14 cellular contexts compared by ENCODE assay signal in the genomic region with DNA sequence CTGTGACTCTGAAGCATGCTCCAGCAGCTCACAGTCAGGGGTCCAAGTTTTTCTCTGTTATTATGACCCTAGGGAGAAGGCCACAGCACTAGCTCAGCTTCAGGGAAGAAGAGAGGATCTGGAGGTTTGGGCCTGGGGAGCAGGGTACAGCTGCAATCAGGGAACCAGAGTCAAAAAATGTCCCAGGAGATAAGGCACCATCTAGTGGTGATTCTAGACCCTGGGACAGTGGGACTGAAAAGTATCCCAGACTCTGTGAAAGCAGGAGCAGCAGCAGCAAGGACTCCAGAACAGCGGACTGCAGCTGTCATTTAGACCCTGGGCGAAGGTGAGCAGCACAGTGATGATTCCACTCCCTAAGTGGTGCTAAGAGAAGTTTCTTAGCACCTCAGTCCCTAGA.
DNase-seq lines count a peak whose midpoint lies in the region; ATAC-seq and TF ChIP-seq lines count a peak whose summit lies in the region.
"Had no signal": no experiment of that assay in that cellular context is flagged by ENCODE, and none has a peak within 500 bp of the region (broad histone marks: within the 10 kb centered on the region; RNA-seq: fewer than 3 reads in every experiment).

No MANE protein-coding gene starts in this region.

- no peak overlapping the region for H3K9ac ChIP-seq in OCI-LY3 (ENCODE audit: low read length)

- CTCF ChIA-PET in CD4-positive, alpha-beta memory T cell (lab: Charles Lee; ENCODE audit: partially characterized antibody): no interaction called here

- ATAC-seq in heart left ventricle (no peak), left ventricle myocardium superior (no peak), upper lobe of right lung (peak; percentile 49), GM19351 (IDR thresholded peaks at IDR 0.05; ENCODE audit: unreplicated experiment) (no peak)
- no peak for ATAC-seq in stimulated activated naive CD8-positive, alpha-beta T cell treated with anti-CD3 and anti-CD28 coated beads, Interleukin-15, amount 100 ng/mL, for 72 hours
- ATAC-seq: activated T-helper 17 cell treated with anti-CD3 and anti-CD28 coated beads, Interleukin-2, amount 50 U/mL, for 72 hours; natural killer cell had no signal

- POLR2A ChIA-PET in CD4-positive, alpha-beta memory T cell (lab: Charles Lee; ENCODE audit: partially characterized antibody): no interaction called here

- H3K27me3 ChIP-seq in heart left ventricle (no peaks in the 10 kb centered on the region), OCI-LY3 (ENCODE audit: low read depth, low read length) (no peaks in the 10 kb centered on the region), iPS DF 6.9 (ENCODE audit: control insufficient read depth, insufficient read depth, low read length) (no peaks in the 10 kb centered on the region), upper lobe of right lung (no peaks in the 10 kb centered on the region)
- H3K27me3 ChIP-seq in CD4-positive, alpha-beta memory T cell (ENCODE audit: insufficient read depth, low read length): no peaks in the 10 kb centered on the region
- H3K27me3 ChIP-seq: testis had no signal

- H3K4me1 Mint-ChIP-seq in CD4-positive, alpha-beta memory T cell: no peaks in the 10 kb centered on the region
- no peaks in the 10 kb centered on the region for H3K4me1 Mint-ChIP-seq in stimulated activated naive CD8-positive, alpha-beta T cell treated with anti-CD3 and anti-CD28 coated beads, Interleukin-15, amount 100 ng/mL, for 72 hours
- H3K4me1 Mint-ChIP-seq: activated T-helper 17 cell treated with anti-CD3 and anti-CD28 coated beads, Interleukin-2, amount 50 U/mL, for 72 hours; CD14-positive monocyte; natural killer cell had no signal

- no peak overlapping the region for H3K27ac Mint-ChIP-seq in CD4-positive, alpha-beta memory T cell
- no peak overlapping the region for H3K27ac Mint-ChIP-seq in stimulated activated naive CD8-positive, alpha-beta T cell treated with anti-CD3 and anti-CD28 coated beads, Interleukin-15, amount 100 ng/mL, for 72 hours
- H3K27ac Mint-ChIP-seq: activated T-helper 17 cell treated with anti-CD3 and anti-CD28 coated beads, Interleukin-2, amount 50 U/mL, for 72 hours; CD14-positive monocyte; natural killer cell had no signal

- 48 to 78% (median 68%) methylated on average over 2 of the region's 2 CpGs for WGBS in heart left ventricle, 4 donors
- no CpG with 5 or more reads among the region's 2 CpGs for WGBS in iPS DF 6.9 (ENCODE audit: insufficient coverage, insufficient read length)

- no peaks in the 10 kb centered on the region for H3K79me2 ChIP-seq in OCI-LY3 (ENCODE audit: low read length)

- no peak overlapping the region for H3K4me3 ChIP-seq in heart left ventricle
- no peak overlapping the region for H3K4me3 ChIP-seq in OCI-LY3 (ENCODE audit: low read length)
- no peak overlapping the region for H3K4me3 ChIP-seq in iPS DF 6.9 (ENCODE audit: low read length)
- H3K4me3 ChIP-seq in upper lobe of right lung: no peak overlapping the region
- H3K4me3 ChIP-seq in CD4-positive, alpha-beta memory T cell (ENCODE audit: low read length in 2 of 2): no peak overlapping the region
- H3K4me3 ChIP-seq: testis had no signal

- DNase-seq in heart left ventricle: no peak
- DNase-seq in left ventricle myocardium superior: no peak
- peak; percentile 37 for DNase-seq in iPS DF 6.9 (ENCODE audit: low read depth, low spot score)
- DNase-seq in upper lobe of right lung: no peak
- no peak for DNase-seq in CD4-positive, alpha-beta memory T cell
- no peak for DNase-seq in stimulated activated naive CD8-positive, alpha-beta T cell treated with anti-CD3 and anti-CD28 coated beads, Interleukin-15, amount 100 ng/mL, for 72 hours
- DNase-seq: cortex of kidney; natural killer cell; stimulated activated CD4-positive, alpha-beta T cell treated with anti-CD3 and anti-CD28 coated beads, Interleukin-4, amount 100 ng/mL, for 1 hour; testis had no signal

- H3K9me3 ChIP-seq in heart left ventricle (peaks cover 0 to 20% (median 4%) of the 10 kb centered on the region in 12 donors), OCI-LY3 (ENCODE audit: insufficient read depth, low read length) (no peaks in the 10 kb centered on the region), iPS DF 6.9 (ENCODE audit: control insufficient read depth, insufficient read depth, low read length) (peaks cover 1% of the 10 kb centered on the region; the same call in 1 of the 2 replicates), upper lobe of right lung (no peaks in the 10 kb centered on the region)
- no peaks in the 10 kb centered on the region for H3K9me3 ChIP-seq in CD4-positive, alpha-beta memory T cell (ENCODE audit: control insufficient read depth in 1 of 2, low read length in 2 of 2)
- H3K9me3 ChIP-seq: testis had no signal

- no peaks in the 10 kb centered on the region for H3K27me3 Mint-ChIP-seq in CD4-positive, alpha-beta memory T cell
- H3K27me3 Mint-ChIP-seq in stimulated activated naive CD8-positive, alpha-beta T cell treated with anti-CD3 and anti-CD28 coated beads, Interleukin-15, amount 100 ng/mL, for 72 hours: no peaks in the 10 kb centered on the region
- H3K27me3 Mint-ChIP-seq: activated T-helper 17 cell treated with anti-CD3 and anti-CD28 coated beads, Interleukin-2, amount 50 U/mL, for 72 hours had no signal

- H3K27ac ChIP-seq in heart left ventricle: no peak overlapping the region
- no peak overlapping the region for H3K27ac ChIP-seq in OCI-LY3 (ENCODE audit: low read length)
- H3K27ac ChIP-seq in iPS DF 6.9 (ENCODE audit: low read length): no peak overlapping the region
- H3K27ac ChIP-seq in upper lobe of right lung: no peak overlapping the region
- no peak overlapping the region for H3K27ac ChIP-seq in CD4-positive, alpha-beta memory T cell (ENCODE audit: low read depth, low read length)
- H3K27ac ChIP-seq: testis had no signal

- intact Hi-C loops in heart left ventricle (cut with DNase I): loop anchor here in 2 of 10 donors (5.0 kb wide), 1 partner anchor 64 kb away; no protein-coding TSS in a partner anchor
- intact Hi-C loops in left ventricle myocardium superior (cut with micrococcal nuclease): no loop called here
- intact Hi-C loops in upper lobe of right lung (cut with DNase I): no loop called here
- intact Hi-C loops in CD4-positive, alpha-beta memory T cell (cut with micrococcal nuclease): no loop called here

- no peak overlapping the region for H3K4me3 Mint-ChIP-seq in CD4-positive, alpha-beta memory T cell
- no peak overlapping the region for H3K4me3 Mint-ChIP-seq in stimulated activated naive CD8-positive, alpha-beta T cell treated with anti-CD3 and anti-CD28 coated beads, Interleukin-15, amount 100 ng/mL, for 72 hours
- H3K4me3 Mint-ChIP-seq: activated T-helper 17 cell treated with anti-CD3 and anti-CD28 coated beads, Interleukin-2, amount 50 U/mL, for 72 hours; CD14-positive monocyte; natural killer cell had no signal

- H3K36me3 Mint-ChIP-seq in CD4-positive, alpha-beta memory T cell: no peaks in the 10 kb centered on the region
- H3K36me3 Mint-ChIP-seq: CD14-positive monocyte, natural killer cell had no signal

- no peaks in the 10 kb centered on the region for H3K36me3 ChIP-seq in heart left ventricle
- no peaks in the 10 kb centered on the region for H3K36me3 ChIP-seq in OCI-LY3 (replicated peaks; ENCODE audit: low read depth, low read length)
- H3K36me3 ChIP-seq in iPS DF 6.9 (ENCODE audit: control insufficient read depth, insufficient read depth, low read length): no peaks in the 10 kb centered on the region
- H3K36me3 ChIP-seq in upper lobe of right lung: no peaks in the 10 kb centered on the region
- H3K36me3 ChIP-seq in CD4-positive, alpha-beta memory T cell (ENCODE audit: insufficient read depth, low read length): no peaks in the 10 kb centered on the region

- TF ChIP-seq POLR2A in heart left ventricle (IDR thresholded peaks at IDR 0.05): no peak

- no peaks in the 10 kb centered on the region for H4K20me1 ChIP-seq in OCI-LY3 (ENCODE audit: insufficient read depth, low read length)

- H3K9me3 Mint-ChIP-seq in CD4-positive, alpha-beta memory T cell: peaks cover 0 to 14% (median 9%) of the 10 kb centered on the region in 8 donors
- peaks cover 12 to 15% of the 10 kb centered on the region in 2 donors for H3K9me3 Mint-ChIP-seq in stimulated activated naive CD8-positive, alpha-beta T cell treated with anti-CD3 and anti-CD28 coated beads, Interleukin-15, amount 100 ng/mL, for 72 hours

- no peak overlapping the region for H2AFZ ChIP-seq in OCI-LY3 (ENCODE audit: low read depth, low read length)

- TF ChIP-seq CTCF in heart left ventricle (IDR thresholded peaks at IDR 0.05): peak in 7 of 12 donors; percentile 13 to 51 (median 28)
- TF ChIP-seq CTCF in OCI-LY3 (IDR thresholded peaks at IDR 0.05; ENCODE audit: low read depth, low read length): peak; percentile 59
- peak; percentile 41 for TF ChIP-seq CTCF in upper lobe of right lung (IDR thresholded peaks at IDR 0.05)

- H3K4me1 ChIP-seq in heart left ventricle (no peaks in the 10 kb centered on the region), OCI-LY3 (ENCODE audit: low read length) (no peaks in the 10 kb centered on the region), iPS DF 6.9 (ENCODE audit: control insufficient read depth, insufficient read depth, low read length) (peaks cover 1% of the 10 kb centered on the region; the same call in 1 of the 2 replicates), upper lobe of right lung (no peaks in the 10 kb centered on the region)
- H3K4me1 ChIP-seq in CD4-positive, alpha-beta memory T cell (ENCODE audit: insufficient read depth, low read length): no peaks in the 10 kb centered on the region
- H3K4me1 ChIP-seq: testis had no signal

- no peak overlapping the region for H3K4me2 ChIP-seq in OCI-LY3 (ENCODE audit: low read length)
